2 cellular contexts compared by ENCODE assay signal in the genomic region with DNA sequence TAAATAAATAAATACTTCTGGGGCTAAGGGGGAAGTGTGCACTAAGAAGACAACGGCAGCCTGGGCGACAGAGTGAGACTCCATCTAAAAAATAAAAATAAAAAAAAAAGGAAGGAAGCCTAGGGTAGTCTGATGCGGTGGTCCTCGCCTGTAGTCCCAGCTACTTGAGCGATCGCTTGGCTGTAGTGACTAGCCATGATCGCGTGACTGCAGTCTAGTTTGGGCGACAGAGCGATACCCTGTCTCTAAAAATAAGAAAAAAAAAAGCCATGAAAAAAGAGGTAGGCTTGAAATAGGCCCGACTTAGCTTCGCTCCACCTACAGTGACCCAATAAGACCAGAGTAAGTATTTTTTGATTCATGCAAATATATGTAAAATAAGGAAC.
A peak's percentile ranks its signal among the peaks of the same experiment; 100 is the strongest.
TF ChIP-seq lines count a peak whose summit lies in the region.

No MANE protein-coding gene starts in this region.

TF ChIP-seq in IMR-90, 13 proteins besides CTCF, POLR2A, EP300 and RAD21:
- TF ChIP-seq CHD1 (IDR thresholded peaks at IDR 0.05; ENCODE audit: low read depth, low read length) = no peak

TF ChIP-seq in H1, 55 proteins besides CTCF, POLR2A, EP300 and RAD21:
- TF ChIP-seq MAFK (IDR thresholded peaks at IDR 0.05; ENCODE audit: low read depth, low read length) (no peak), TAF7 (optimal IDR thresholded peaks at IDR 0.05; ENCODE audit: borderline replicate concordance, low read depth, low read length) (peak; percentile 20)
